ENCODE assay signal across 8 cellular contexts in genomic region chr10:24722131-24722675, GRCh38. TPM values are rescaled to one million over a fixed set of nuclear protein-coding genes. Genes with fewer than 3 reads are reported as not detected.
DNase-seq lines count a peak whose midpoint lies in the region; ATAC-seq, FAIRE-seq and TF ChIP-seq lines count a peak whose summit lies in the region.

No MANE protein-coding gene starts in this region.

- H3K4me1 Mint-ChIP-seq in IgD-negative memory B cell: peaks cover 14 to 25% (median 18%) of the 10 kb centered on the region in 3 donors

- peak overlapping the region; percentile 98 for H3K4me2 ChIP-seq in mammary epithelial cell (ENCODE audit: insufficient read depth, low read depth, low read length)

- H3K9me3 Mint-ChIP-seq in IgD-negative memory B cell: no peaks in the 10 kb centered on the region

- no TSS peak for BruUV-seq in mammary epithelial cell (replicated peaks; lab: Mats Ljungman, UMichigan)

- CTCF ChIA-PET in mammary epithelial cell (lab: Charles Lee; ENCODE audit: low non-redundant PET): no interaction called here

- dilution Hi-C loops in mammary epithelial cell (cut with HindIII; ENCODE audit: low sequenced_read_pairs): no loop called here

- H3K36me3 ChIP-seq in mammary epithelial cell (ENCODE audit: insufficient read depth, low read length) (peaks cover 6% of the 10 kb centered on the region), muscle layer of duodenum (ENCODE audit: control insufficient read depth in 1 of 2, insufficient read depth in 2 of 2, low read length in 2 of 2) (no peaks in the 10 kb centered on the region)

- H3K79me2 ChIP-seq in mammary epithelial cell (ENCODE audit: insufficient read depth, low read length): peaks cover 69% of the 10 kb centered on the region

- peak overlapping the region; percentile 74 for H2AFZ ChIP-seq in mammary epithelial cell (ENCODE audit: low read depth, low read length)

- ATAC-seq in GM18867 (IDR thresholded peaks at IDR 0.05; ENCODE audit: unreplicated experiment) (peak; percentile 0), HG02970 (IDR thresholded peaks at IDR 0.05; ENCODE audit: low FRiP score, unreplicated experiment) (no peak)

- DNase-seq in mammary epithelial cell (peak; percentile 35), GDM1 (lab: John Stamatoyannopoulos, UW) (no peak), HPDE6-E6E7 (ENCODE audit: extremely low spot score) (no peak), GM12892 (ENCODE audit: insufficient read length) (no peak)

- H3K9ac ChIP-seq in mammary epithelial cell (ENCODE audit: insufficient read depth, low read length): peak overlapping the region; percentile 81

- no peak for TF ChIP-seq POLR2A in GM12892 (IDR thresholded peaks at IDR 0.05; ENCODE audit: low read depth, low read length)

- H3K27ac ChIP-seq in mammary epithelial cell (ENCODE audit: insufficient read depth, low read depth, low read length): peak overlapping the region; percentile 93
- H3K27ac ChIP-seq in muscle layer of duodenum (ENCODE audit: low read length): peak overlapping the region; percentile 86

- H3K27me3 Mint-ChIP-seq in IgD-negative memory B cell: no peaks in the 10 kb centered on the region

- H3K27ac Mint-ChIP-seq in IgD-negative memory B cell: peak overlapping the region in 1 of 3 donors; percentile 95

- TF ChIP-seq CTCF in mammary epithelial cell (conservative IDR thresholded peaks at IDR 0.05 in 1 of 2, IDR thresholded peaks at IDR 0.05 in 1 of 2; ENCODE audit: extremely low read depth in 1 of 2, insufficient read depth in 1 of 2, low read depth in 1 of 2, low read length in 2 of 2): no peak

- H4K20me1 ChIP-seq in mammary epithelial cell (ENCODE audit: insufficient read depth, low read length): peaks cover 4% of the 10 kb centered on the region

- WGBS in mammary epithelial cell (ENCODE audit: low coverage, missing lambda C conversion rate): 0% methylated on average over 16 of the region's 19 CpGs

- intact Hi-C loops in mammary epithelial cell (cut with micrococcal nuclease): loop anchor here (1.0 to 5.0 kb wide), 4 partner anchors 145 to 340 kb away; partner anchors contain the start of genes ENKUR and THNSL1

- H3K4me1 ChIP-seq in mammary epithelial cell (ENCODE audit: insufficient read depth, low read length): peaks cover 12% of the 10 kb centered on the region
- H3K4me1 ChIP-seq in muscle layer of duodenum (ENCODE audit: control insufficient read depth in 1 of 2, insufficient read depth in 2 of 2, low read length in 2 of 2): peaks cover 24 to 39% of the 10 kb centered on the region in 2 donors

- H3K4me3 Mint-ChIP-seq in IgD-negative memory B cell: peak overlapping the region; percentile 92 to 98 (median 96)

- no peak for FAIRE-seq in GM12892 (lab: Jason Lieb, UNC)

- H3K36me3 Mint-ChIP-seq in IgD-negative memory B cell: no peaks in the 10 kb centered on the region

- in situ Hi-C loops in mammary epithelial cell (cut with MboI; ENCODE audit: low sequenced_read_pairs in 2 of 2): loop anchor here in 1 of 2 donors (5.0 to 25.0 kb wide), 2 partner anchors 100 to 240 kb away; partner anchors contain the start of gene PRTFDC1

- peak overlapping the region; percentile 55 to 73 (median 72) for H3K4me3 ChIP-seq in mammary epithelial cell (replicated peaks in 1 of 3; ENCODE audit: insufficient read depth in 1 of 3, low read depth in 2 of 3, low read length in 3 of 3)
- peak overlapping the region; percentile 80 to 86 for H3K4me3 ChIP-seq in muscle layer of duodenum (ENCODE audit: low read depth in 1 of 2, low read length in 2 of 2)

- H3K9me3 ChIP-seq in mammary epithelial cell (replicated peaks; ENCODE audit: insufficient read depth, low read length) (no peaks in the 10 kb centered on the region), muscle layer of duodenum (ENCODE audit: control insufficient read depth in 1 of 2, low read length in 2 of 2) (no peaks in the 10 kb centered on the region)

- H3K27me3 ChIP-seq in mammary epithelial cell (ENCODE audit: insufficient read depth, low read length) (no peaks in the 10 kb centered on the region), muscle layer of duodenum (ENCODE audit: low read depth, low read length) (no peaks in the 10 kb centered on the region)

RNA-seq across cellular contexts. Expression of gene ARHGAP21, which starts 1.5 kb away (rescaled TPM):
- polyA plus RNA-seq in IgD-negative memory B cell: 1.4 TPM
- 100 to 1,000 TPM; 131 to 207 TPM for total RNA-seq in mammary epithelial cell
- 91.6 TPM for polyA plus RNA-seq in mammary epithelial cell
- 242 TPM for polyA minus RNA-seq in mammary epithelial cell
- 13.6 TPM for polyA plus RNA-seq in GM12892 (2012; ENCODE audit: missing spikeins)

Comparison
In these comparisons a context has a peak if more than half of its experiments do, and no peak if none do; other contexts are left out.
1. RNA of gene ARHGAP21, which starts 1.5 kb away (polyA plus RNA-seq): 91.6 TPM in mammary epithelial cell (single experiment); 1.4 TPM in IgD-negative memory B cell (single experiment); every median in the first group is over 10 times any median in the second.